ENCODE assay signal across 9 cellular contexts in genomic region chr10:62048919-62049636, GRCh38.
DNase-seq lines count a peak whose midpoint lies in the region; TF ChIP-seq lines count a peak whose summit lies in the region.
"Had no signal": no experiment of that assay in that cellular context is flagged by ENCODE, and none has a peak within 500 bp of the region (broad histone marks: within the 10 kb centered on the region; RNA-seq: fewer than 3 reads in every experiment).

No MANE protein-coding gene starts in this region.

- H3K27ac ChIP-seq in breast epithelium = peak overlapping the region; percentile 92 to 95
- peak overlapping the region; percentile 96 for H3K27ac ChIP-seq in skeletal muscle tissue (ENCODE audit: low read depth, low read length)
- H3K27ac ChIP-seq: HL-60 had no signal

- H3K36me3 ChIP-seq in breast epithelium (peaks cover 3% of the 10 kb centered on the region), skeletal muscle tissue (ENCODE audit: control insufficient read depth in 3 of 3, insufficient read depth in 3 of 3, low read length in 3 of 3) (peaks cover 12 to 20% (median 12%) of the 10 kb centered on the region in 3 donors)

- H3K27ac Mint-ChIP-seq in CD14-positive monocyte = peak overlapping the region in 4 of 7 donors; percentile 15 to 80 (median 53)

- H3K4me1 ChIP-seq in breast epithelium = peaks cover 5 to 25% of the 10 kb centered on the region in 2 donors
- H3K4me1 ChIP-seq in skeletal muscle tissue (ENCODE audit: control insufficient read depth in 3 of 3, insufficient read depth in 3 of 3, low read length in 3 of 3) = peaks cover 48 to 66% (median 60%) of the 10 kb centered on the region in 3 donors

- H3K36me3 Mint-ChIP-seq in CD14-positive monocyte = peaks cover 16 to 19% of the 10 kb centered on the region in 2 donors

- TF ChIP-seq RAD21 in Ishikawa (IDR thresholded peaks at IDR 0.05; ENCODE audit: low read depth) = no peak

- H3K27me3 Mint-ChIP-seq in CD14-positive monocyte (ENCODE audit: low read depth in 3 of 3) = peaks cover 0 to 2% (median 0%) of the 10 kb centered on the region in 3 donors

- H3K4me3 Mint-ChIP-seq in CD14-positive monocyte = peak overlapping the region in 1 of 2 donors; percentile 32

- H3K4me3 ChIP-seq in WI38 (ENCODE audit: low read depth, low read length) (peak overlapping the region; percentile 98), breast epithelium (peak overlapping the region; percentile 60 to 66 (median 66)), skeletal muscle tissue (ENCODE audit: low read length in 3 of 3) (peak overlapping the region; percentile 68 to 80 (median 77))

- peak; percentile 50 for DNase-seq in CD14-positive monocyte (ENCODE audit: low spot score)
- DNase-seq in breast epithelium (ENCODE audit: low spot score in 2 of 2) = peak; percentile 86 to 91
- peak; percentile 76 for DNase-seq in iPS-NIHi7 (ENCODE audit: extremely low spot score)
- no peak for DNase-seq in NCI-H128 (lab: John Stamatoyannopoulos, UW; ENCODE audit: unreplicated experiment)
- DNase-seq in UCSD-AML1 (lab: John Stamatoyannopoulos, UW; ENCODE audit: unreplicated experiment) = no peak

- H3K4me1 Mint-ChIP-seq in CD14-positive monocyte = peaks cover 84% of the 10 kb centered on the region

- TF ChIP-seq POLR2A in breast epithelium (IDR thresholded peaks at IDR 0.05) = peak; percentile 94

- no peaks in the 10 kb centered on the region for H3K9me3 ChIP-seq in breast epithelium
- H3K9me3 ChIP-seq in skeletal muscle tissue (ENCODE audit: control insufficient read depth in 3 of 3, low read length in 3 of 3) = no peaks in the 10 kb centered on the region

- intact Hi-C loops in CD14-positive monocyte (cut with micrococcal nuclease) = loop anchor here (5.0 to 10.0 kb wide), 4 partner anchors 56 to 196 kb away; partner anchors contain the start of gene ARID5B (in 1 of the 2)
- intact Hi-C loops in breast epithelium (cut with DNase I; ENCODE audit: low total_unique reads) = no loop called here

- H3K9me3 Mint-ChIP-seq in CD14-positive monocyte = peaks cover 0 to 2% (median 0%) of the 10 kb centered on the region in 7 donors

- TF ChIP-seq CTCF in CD14-positive monocyte (IDR thresholded peaks at IDR 0.05) (no peak), WI38 (IDR thresholded peaks at IDR 0.05; ENCODE audit: low read depth, low read length) (no peak), breast epithelium (IDR thresholded peaks at IDR 0.05) (no peak)

- H3K27me3 ChIP-seq in breast epithelium (no peaks in the 10 kb centered on the region), skeletal muscle tissue (ENCODE audit: control insufficient read depth in 3 of 3, insufficient read depth in 3 of 3, low read length in 3 of 3) (no peaks in the 10 kb centered on the region)

- no peak for TF ChIP-seq EP300 in Ishikawa (IDR thresholded peaks at IDR 0.05; ENCODE audit: borderline replicate concordance)

- H3K9ac ChIP-seq in skeletal muscle tissue (ENCODE audit: low read depth in 1 of 3, low read length in 3 of 3) = peak overlapping the region; percentile 78 to 99 (median 85)

TF ChIP-seq in Ishikawa, 13 proteins besides CTCF, POLR2A, EP300 and RAD21:
- TF ChIP-seq CEBPB (IDR thresholded peaks at IDR 0.05) (no peak), NFIC (IDR thresholded peaks at IDR 0.05) (no peak), TCF12 (IDR thresholded peaks at IDR 0.05; ENCODE audit: low read depth) (no peak), TEAD4 (IDR thresholded peaks at IDR 0.05) (no peak), FOXM1 (IDR thresholded peaks at IDR 0.05; ENCODE audit: borderline replicate concordance, low read depth) (no peak), MAX (IDR thresholded peaks at IDR 0.05) (peak; percentile 49; the same call in 1 of the 2 replicates)

Comparison
In these comparisons a context has a peak if more than half of its experiments do, and no peak if none do; other contexts are left out.
1. DNase-seq: peak in CD14-positive monocyte (single experiment), breast epithelium (2 of 2) and iPS-NIHi7 (single experiment); none in NCI-H128 (single experiment) and UCSD-AML1 (single experiment).
2. Peak in every context shown above with its lines, with median percentiles within 50 percentile points of each other: H3K4me3 ChIP-seq.